Comparison of ENCODE assay signal across 17 cellular contexts in the genomic region with DNA sequence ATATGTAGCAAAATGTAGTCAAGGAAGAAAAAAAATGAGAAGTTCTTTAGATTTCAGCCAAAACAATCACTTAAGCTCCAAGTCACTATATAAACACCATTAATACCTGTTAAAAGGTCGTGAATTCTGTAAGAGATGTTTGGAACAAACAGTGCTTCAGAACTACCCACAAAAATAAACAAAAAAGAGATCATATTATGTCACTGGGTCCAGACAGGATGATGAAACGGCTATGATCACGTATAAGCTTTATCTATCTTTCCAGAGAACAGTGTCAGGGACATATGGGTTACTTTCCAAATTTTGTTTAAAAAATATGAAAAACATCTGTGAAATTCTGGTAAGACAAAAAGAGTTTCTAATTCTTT.
A peak's percentile ranks its signal among the peaks of the same experiment; 100 is the strongest.
DNase-seq lines count a peak whose midpoint lies in the region; ATAC-seq and TF ChIP-seq lines count a peak whose summit lies in the region.
"Had no signal": no experiment of that assay in that cellular context is flagged by ENCODE, and none has a peak within 500 bp of the region (broad histone marks: within the 10 kb centered on the region; RNA-seq: fewer than 3 reads in every experiment).

No MANE protein-coding gene starts in this region.

- H3K9me3 ChIP-seq in breast epithelium (no peaks in the 10 kb centered on the region), lower lobe of right lung (no peaks in the 10 kb centered on the region), tibial nerve (no peaks in the 10 kb centered on the region)
- H3K9me3 ChIP-seq: uterus had no signal

- peak; percentile 30 to 51 for TF ChIP-seq EP300 in tibial nerve (IDR thresholded peaks at IDR 0.05)

- CTCF ChIA-PET in MCF 10A (lab: Yijun Ruan, JAX), result interaction anchor here (0.6 to 1.1 kb wide), 5 partner anchors 9 to 472 kb away, joined by 3 to 4 read pairs (median 3); no protein-coding TSS in a partner anchor

- H3K27ac Mint-ChIP-seq in MCF 10A (ENCODE audit: low read depth, unreplicated experiment), result peak overlapping the region; percentile 87
- H3K27ac Mint-ChIP-seq: activated naive CD8-positive, alpha-beta T cell had no signal

- H3K4me3 ChIP-seq in breast epithelium, result no peak overlapping the region
- H3K4me3 ChIP-seq in coronary artery, result no peak overlapping the region
- no peak overlapping the region for H3K4me3 ChIP-seq in lower lobe of right lung
- H3K4me3 ChIP-seq in tibial nerve, result no peak overlapping the region
- H3K4me3 ChIP-seq: uterus had no signal

- TF ChIP-seq CTCF in MCF 10A (IDR thresholded peaks at IDR 0.05; ENCODE audit: unreplicated experiment) (no peak), breast epithelium (IDR thresholded peaks at IDR 0.05) (no peak), coronary artery (IDR thresholded peaks at IDR 0.05) (no peak), lower lobe of right lung (IDR thresholded peaks at IDR 0.05) (no peak), tibial nerve (IDR thresholded peaks at IDR 0.05) (no peak), GM13976 (IDR thresholded peaks at IDR 0.05; ENCODE audit: borderline replicate concordance, control extremely low read depth, extremely low read depth, insufficient read depth, missing control alignments) (no peak)

- POLR2A ChIA-PET in MCF 10A (lab: Yijun Ruan, JAX), result interaction anchor here (0.7 to 4.7 kb wide), 9 partner anchors 9 to 245 kb away, joined by 3 to 43 read pairs (median 4); no protein-coding TSS in a partner anchor

- no peaks in the 10 kb centered on the region for H3K36me3 ChIP-seq in breast epithelium
- no peaks in the 10 kb centered on the region for H3K36me3 ChIP-seq in lower lobe of right lung
- H3K36me3 ChIP-seq in tibial nerve, result no peaks in the 10 kb centered on the region
- H3K36me3 ChIP-seq: uterus had no signal

- peaks cover 32% of the 10 kb centered on the region for H3K4me1 Mint-ChIP-seq in MCF 10A (ENCODE audit: insufficient read depth, unreplicated experiment)

- 35 to 39% methylated on average over 3 of the region's 3 CpGs for WGBS in tibial nerve, 2 donors

- intact Hi-C loops in MCF 10A (cut with micrococcal nuclease), result no loop called here
- intact Hi-C loops in breast epithelium (cut with DNase I; ENCODE audit: low total_unique reads), result no loop called here
- intact Hi-C loops in lower lobe of right lung (cut with DNase I), result no loop called here

- no TSS peak for BruUV-seq in MCF 10A (replicated peaks; lab: Mats Ljungman, UMichigan)

- ATAC-seq in lower lobe of right lung (peak in 1 of 2 donors; percentile 35), HG03571 (IDR thresholded peaks at IDR 0.05; ENCODE audit: unreplicated experiment) (no peak), GM21825 (IDR thresholded peaks at IDR 0.05; ENCODE audit: unreplicated experiment) (no peak)

- H3K27me3 Mint-ChIP-seq in MCF 10A (ENCODE audit: insufficient read depth, unreplicated experiment), result no peaks in the 10 kb centered on the region

- H3K27ac ChIP-seq in breast epithelium (peak overlapping the region in 1 of 2 donors; percentile 65), coronary artery (peak overlapping the region; percentile 67 to 72), lower lobe of right lung (peak overlapping the region; percentile 74), tibial nerve (peak overlapping the region in 3 of 4 donors; percentile 40 to 83 (median 65))
- H3K27ac ChIP-seq: KMS-11 had no signal

- peaks cover 8% of the 10 kb centered on the region for H3K9me3 Mint-ChIP-seq in MCF 10A (ENCODE audit: unreplicated experiment)
- H3K9me3 Mint-ChIP-seq: neural crest cell had no signal

- H3K36me3 Mint-ChIP-seq in MCF 10A (ENCODE audit: insufficient read depth, unreplicated experiment), result no peaks in the 10 kb centered on the region
- H3K36me3 Mint-ChIP-seq: activated naive CD8-positive, alpha-beta T cell had no signal

- H3K27me3 ChIP-seq in breast epithelium (no peaks in the 10 kb centered on the region), lower lobe of right lung (ENCODE audit: low read depth) (no peaks in the 10 kb centered on the region), tibial nerve (no peaks in the 10 kb centered on the region)

- H3K4me1 ChIP-seq in breast epithelium, result peaks cover 0 to 8% of the 10 kb centered on the region in 2 donors
- peaks cover 56% of the 10 kb centered on the region for H3K4me1 ChIP-seq in lower lobe of right lung
- peaks cover 0 to 39% (median 0%) of the 10 kb centered on the region in 4 donors for H3K4me1 ChIP-seq in tibial nerve
- H3K4me1 ChIP-seq: uterus had no signal

- DNase-seq in MCF 10A (ENCODE audit: unreplicated experiment) (peak; percentile 49), breast epithelium (ENCODE audit: low spot score in 2 of 2) (no peak), coronary artery (ENCODE audit: low spot score) (no peak), lower lobe of right lung (no peak), tibial nerve (ENCODE audit: low spot score in 2 of 2) (no peak), GM13976 (ENCODE audit: low spot score) (no peak)
- DNase-seq: activated CD8-positive, alpha-beta memory T cell treated with anti-CD3 and anti-CD28 coated beads, Interleukin-2, amount 50 U/mL, for 4 hours; DMS 273 treated with DMSO at 0.1 percent for 48 hours; glutamatergic neuron; left cardiac atrium; NCI-H2081 treated with DMSO at 0.1 percent for 48 hours; uterus had no signal

- TF ChIP-seq POLR2A in breast epithelium (IDR thresholded peaks at IDR 0.05), result no peak
- no peak for TF ChIP-seq POLR2A in tibial nerve (IDR thresholded peaks at IDR 0.05)

- peak overlapping the region; percentile 46 for H3K4me3 Mint-ChIP-seq in MCF 10A (ENCODE audit: unreplicated experiment)
- H3K4me3 Mint-ChIP-seq: activated naive CD8-positive, alpha-beta T cell; neural crest cell had no signal

- in situ Hi-C loops in GM13976 (cut with MboI; ENCODE audit: low sequenced_read_pairs, unreplicated experiment), result no loop called here
